Comparison of ENCODE assay signal across 8 cellular contexts in genomic region chr20:13788167-13788834, GRCh38. TPM values are rescaled to one million over a fixed set of nuclear protein-coding genes. Genes with fewer than 3 reads are reported as not detected.
DNase-seq lines count a peak whose midpoint lies in the region; ATAC-seq and TF ChIP-seq lines count a peak whose summit lies in the region.

No MANE protein-coding gene starts in this region.

- WGBS in hepatocyte (ENCODE audit: low lambda C conversion rate, missing lambda C conversion rate), result 13% methylated on average over 1 of the region's 1 CpG

- H3K27ac ChIP-seq in hepatocyte, result no peak overlapping the region

- H2AFZ ChIP-seq in hepatocyte, result no peak overlapping the region

- TF ChIP-seq CTCF in hepatocyte (IDR thresholded peaks at IDR 0.05; ENCODE audit: poor library complexity), result peak; percentile 66

- no peaks in the 10 kb centered on the region for H3K27me3 ChIP-seq in hepatocyte

- peaks cover 42% of the 10 kb centered on the region for H3K79me2 ChIP-seq in hepatocyte

- ATAC-seq in GM18498 (IDR thresholded peaks at IDR 0.05; ENCODE audit: unreplicated experiment), result peak; percentile 38
- peak; percentile 32 for ATAC-seq in HG03354 (IDR thresholded peaks at IDR 0.05; ENCODE audit: poor library complexity, severe bottlenecking, unreplicated experiment)
- ATAC-seq in HG03457 (IDR thresholded peaks at IDR 0.05; ENCODE audit: unreplicated experiment), result no peak

- H3K4me1 ChIP-seq in hepatocyte (ENCODE audit: insufficient read depth), result peaks cover 25% of the 10 kb centered on the region

- DNase-seq in CD1c-positive myeloid dendritic cell (ENCODE audit: extremely low spot score) (peak; percentile 32), NCI-H748 treated with DMSO at 0.1 percent for 48 hours (lab: John Stamatoyannopoulos, UW) (peak; percentile 61), hepatocyte (ENCODE audit: low spot score) (peak; percentile 79)
- peak; percentile 69 for DNase-seq in activated effector memory CD4-positive, alpha-beta T cell treated with anti-CD3 and anti-CD28 coated beads, Interleukin-2, amount 50 U/mL, for 16 hours
- peak; percentile 24 for DNase-seq in stimulated activated CD4-positive, alpha-beta T cell treated with anti-CD3 and anti-CD28 coated beads, Interleukin-4, amount 100 ng/mL, for 24 hours

- H3K9me3 ChIP-seq in hepatocyte (ENCODE audit: low read depth), result no peaks in the 10 kb centered on the region

- no peak overlapping the region for H3K4me3 ChIP-seq in hepatocyte

- H4K20me1 ChIP-seq in hepatocyte (ENCODE audit: insufficient read depth, poor library complexity, severe bottlenecking), result no peaks in the 10 kb centered on the region

- H3K9me2 ChIP-seq in hepatocyte (replicated peaks; ENCODE audit: insufficient read depth), result no peaks in the 10 kb centered on the region

- no peaks in the 10 kb centered on the region for H3K36me3 ChIP-seq in hepatocyte (replicated peaks; ENCODE audit: insufficient read depth, low read depth)

- H3K4me2 ChIP-seq in hepatocyte, result no peak overlapping the region

RNA-seq across cellular contexts. Expression of gene NDUFAF5, which starts 3.5 kb away (rescaled TPM):
- 16.6 and 19.9 TPM in 2 replicates for total RNA-seq in hepatocyte
- 21.3 and 21.7 TPM in 2 replicates for polyA plus RNA-seq in hepatocyte

RNA-seq across cellular contexts. Expression of gene ESF1, which starts 3.6 kb away (rescaled TPM):
- total RNA-seq in hepatocyte, result 9.3 and 11.8 TPM in 2 replicates
- polyA plus RNA-seq in hepatocyte, result 6.8 and 8.7 TPM in 2 replicates

Comparison
In these comparisons a context has a peak if more than half of its experiments do, and no peak if none do; other contexts are left out.
1. DNase-seq: peak in every context shown above with its lines; median percentile 79 in hepatocyte; 69 in activated effector memory CD4-positive, alpha-beta T cell treated with anti-CD3 and anti-CD28 coated beads, Interleukin-2, amount 50 U/mL, for 16 hours; 61 in NCI-H748 treated with DMSO at 0.1 percent for 48 hours; 32 in CD1c-positive myeloid dendritic cell; 24 in stimulated activated CD4-positive, alpha-beta T cell treated with anti-CD3 and anti-CD28 coated beads, Interleukin-4, amount 100 ng/mL, for 24 hours.